8 cellular contexts compared by ENCODE assay signal in the genomic region with DNA sequence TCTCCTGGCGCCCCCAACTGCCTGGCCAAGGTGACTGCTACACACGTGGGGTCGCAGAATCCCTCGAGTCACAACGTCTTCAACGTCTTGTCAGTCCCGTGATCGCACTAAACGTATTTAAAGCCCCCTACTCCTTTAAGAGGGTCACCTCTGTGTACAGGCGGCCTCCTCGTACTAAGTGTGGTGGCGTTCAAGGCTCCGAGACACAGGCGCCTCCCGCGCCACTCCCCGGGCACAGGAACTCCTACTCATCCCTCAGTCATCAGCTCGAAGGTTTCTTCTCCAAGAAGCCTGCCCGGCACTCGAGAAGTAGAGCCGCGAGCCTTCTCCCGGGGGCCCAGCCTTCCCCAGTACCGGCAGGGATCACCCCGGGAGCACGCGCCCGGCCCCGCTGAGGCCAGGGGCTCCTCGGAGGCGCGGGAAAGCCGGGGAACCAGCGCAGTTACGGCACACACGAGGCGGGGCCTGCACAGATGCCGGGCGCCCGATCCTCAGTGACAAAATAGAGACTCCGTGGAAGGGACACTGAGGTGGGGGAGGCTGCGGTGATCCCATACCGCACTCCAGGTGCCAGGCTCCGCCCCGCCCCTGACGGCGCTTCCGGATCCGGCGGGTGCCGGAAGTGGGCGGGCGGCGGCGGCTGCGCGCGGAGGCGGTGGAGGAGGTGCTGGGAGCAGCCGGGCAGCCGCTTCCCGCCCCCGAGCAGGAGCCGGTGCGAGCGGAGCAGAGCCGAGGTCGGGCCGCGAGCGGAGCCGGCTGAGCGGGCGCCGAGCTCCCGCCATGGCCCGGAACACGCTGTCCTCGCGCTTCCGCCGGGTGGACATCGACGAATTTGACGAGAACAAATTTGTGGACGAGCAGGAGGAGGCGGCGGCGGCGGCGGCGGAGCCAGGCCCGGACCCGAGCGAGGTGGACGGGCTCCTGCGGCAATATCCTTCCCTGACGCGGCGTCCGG. TPM values are rescaled to one million over a fixed set of nuclear protein-coding genes. Genes with fewer than 3 reads are reported as not detected.
DNase-seq lines count a peak whose midpoint lies in the region; ATAC-seq, FAIRE-seq and TF ChIP-seq lines count a peak whose summit lies in the region.

No MANE protein-coding gene starts in this region.

- H3K79me2 ChIP-seq in HepG2 (ENCODE audit: insufficient read depth, low read length): peaks cover 58% of the 10 kb centered on the region

- BruUV-seq in HepG2 (replicated peaks; lab: Mats Ljungman, UMichigan): TSS peak; percentile 93

- CTCF ChIA-PET in BJ (lab: Yijun Ruan, JAX): no interaction called here
- CTCF ChIA-PET in HepG2 (lab: Yijun Ruan, JAX; ENCODE audit: low intra/inter-chr PET ratio, low total read pairs): no interaction called here

- no peak overlapping the region for H2AFZ ChIP-seq in HepG2 (ENCODE audit: low read length)

- peak; percentile 70 to 93 for TF ChIP-seq POLR2A in HepG2 (IDR thresholded peaks at IDR 0.05; ENCODE audit: insufficient read depth in 1 of 2, low read depth in 2 of 2, low read length in 2 of 2)

- ATAC-seq in GM19035 (IDR thresholded peaks at IDR 0.05; ENCODE audit: unreplicated experiment) (peak; percentile 56), HG03280 (IDR thresholded peaks at IDR 0.05; ENCODE audit: unreplicated experiment) (peak; percentile 59), HepG2 (peak; percentile 91)

- in situ Hi-C loops in HepG2 (cut with HindIII; ENCODE audit: extremely low pct_ligation_motif_present, low pct_unique_long_range_greater_than_20kb): no loop called here

- TF ChIP-seq CTCF in BJ (IDR thresholded peaks at IDR 0.05; ENCODE audit: insufficient read depth, low read depth, low read length): peak; percentile 42; the same call in 1 of the 2 replicates
- TF ChIP-seq CTCF in HepG2 (CRISPR knock-in tag; IDR thresholded peaks at IDR 0.05): peak; percentile 64

- H3K4me1 ChIP-seq in HepG2 (ENCODE audit: insufficient read depth, low read length): peaks cover 44% of the 10 kb centered on the region

- H3K9ac ChIP-seq in HepG2 (ENCODE audit: insufficient read depth, low read depth, low read length): peak overlapping the region; percentile 98

- POLR2A ChIA-PET in BJ (lab: Charles Lee) (no interaction called here), HepG2 (lab: Yijun Ruan, JAX) (no interaction called here)

- no peaks in the 10 kb centered on the region for H3K9me3 ChIP-seq in HepG2 (ENCODE audit: low read length)

- peak; percentile 46 for FAIRE-seq in HepG2 (lab: Jason Lieb, UNC)

- H3K27me3 ChIP-seq in BJ (ENCODE audit: control insufficient read depth, insufficient read depth, low read length): no peaks in the 10 kb centered on the region
- no peaks in the 10 kb centered on the region; a peak in 1 of 5 replicates for H3K27me3 ChIP-seq in HepG2 (ENCODE audit: control insufficient read depth in 1 of 2, insufficient read depth in 2 of 2, low read length in 2 of 2)

- H4K20me1 ChIP-seq in HepG2 (ENCODE audit: insufficient read depth, low read length): no peaks in the 10 kb centered on the region; the same call in 1 of the 2 replicates

- DNase-seq in BJ (ENCODE audit: low read depth): no peak
- DNase-seq in NCI-H510A treated with DMSO at 0.1 percent for 48 hours (lab: John Stamatoyannopoulos, UW): peak; percentile 53
- DNase-seq in activated CD4-positive, alpha-beta T cell treated with anti-CD3 and anti-CD28 coated beads, Interleukin-2, amount 50 U/mL, for 1 hour: peak; percentile 86
- peak; percentile 69 for DNase-seq in dedifferentiated amniotic fluid mesenchymal stem cell (ENCODE audit: extremely low spot score)
- DNase-seq in HepG2 (ENCODE audit: low spot score): peak; percentile 71
- peak; percentile 89 to 90 for DNase-seq in stimulated activated CD4-positive, alpha-beta T cell treated with anti-CD3 and anti-CD28 coated beads, Interleukin-2, amount 100 ng/mL, for 48 hours

- H3K4me3 ChIP-seq in BJ (ENCODE audit: low read depth, low read length) (peak overlapping the region; percentile 96), HepG2 (replicated peaks in 1 of 3; ENCODE audit: insufficient read depth in 1 of 3, low read depth in 2 of 3, low read length in 3 of 3) (peak overlapping the region; percentile 81 to 98 (median 94))

- peak overlapping the region; percentile 90 for H3K27ac ChIP-seq in HepG2 (ENCODE audit: extremely low read length, insufficient read depth, low read length)

- H3K4me2 ChIP-seq in HepG2 (ENCODE audit: low read depth, low read length): peak overlapping the region; percentile 94

- TF ChIP-seq EP300 in HepG2 (IDR thresholded peaks at IDR 0.05; ENCODE audit: low read depth in 2 of 2, low read length in 2 of 2) (peak in 1 of 2 experiments; percentile 15; a peak in 1 of 4 replicates), HepG2 (CRISPR knock-in tag; IDR thresholded peaks at IDR 0.05; ENCODE audit: borderline replicate concordance) (peak; percentile 12; the same call in 1 of the 2 replicates)

- H3K36me3 ChIP-seq in BJ (ENCODE audit: control insufficient read depth, insufficient read depth, low read length) (peaks cover 4% of the 10 kb centered on the region; the same call in 1 of the 2 replicates), HepG2 (replicated peaks in 1 of 2; ENCODE audit: control insufficient read depth in 1 of 2, insufficient read depth in 2 of 2, low read length in 2 of 2) (peaks cover 6 to 21% of the 10 kb centered on the region in 2 experiments)

- TF ChIP-seq RAD21 in HepG2 (CRISPR knock-in tag; IDR thresholded peaks at IDR 0.05): peak; percentile 32; the same call in 1 of the 2 replicates

- 0% methylated on average over 9 of the region's 101 CpGs for WGBS in HepG2 (ENCODE audit: low lambda C conversion rate)

- intact Hi-C loops in HepG2 (cut with micrococcal nuclease; ENCODE audit: unreplicated experiment): loop anchor here (2.0 to 10.0 kb wide), 2 partner anchors 72 to 276 kb away; a partner anchor contains a TSS

RNA-seq across cellular contexts. Expression of a gene that starts 6.9 kb away (rescaled TPM):
- polyA plus RNA-seq in BJ (2011; rRNA removed) (34.0 and 41.0 TPM in 2 replicates), HepG2 (2011; rRNA removed) (23.6 and 29.9 TPM in 2 replicates)
- 10.0 and 12.2 TPM in 2 replicates for polyA minus RNA-seq in BJ (2011; rRNA and poly(A)+ RNA removed)
- 33.8 and 35.4 TPM in 2 replicates for total RNA-seq in HepG2 (2016; rRNA removed; fragmentation: Illumina TruSeq; extraction: Trizol)
- 21.4 and 25.6 TPM in 2 replicates for total RNA-seq in HepG2 (2016; cell fraction: cytosol; rRNA removed; fragmentation: Illumina TruSeq; extraction: Trizol; ENCODE audit: low read depth)
- 32.9 and 34.8 TPM in 2 replicates for total RNA-seq in HepG2 (2016; cell fraction: insoluble cytoplasmic fraction; rRNA removed; fragmentation: Illumina TruSeq; extraction: Trizol)
- total RNA-seq in HepG2 (2016; cell fraction: membrane; rRNA removed; fragmentation: Illumina TruSeq; extraction: Trizol): 37.4 and 43.6 TPM in 2 replicates
- 17.1 and 19.2 TPM in 2 replicates for total RNA-seq in HepG2 (2016; cell fraction: nucleus; rRNA removed; fragmentation: Illumina TruSeq; extraction: Trizol)
- 24.8 and 25.8 TPM in 2 replicates for polyA plus RNA-seq in HepG2 (2011; cell fraction: cytosol; rRNA removed)
- 14.2 and 16.9 TPM in 2 replicates for polyA plus RNA-seq in HepG2 (2011; cell fraction: nucleus; rRNA removed)
- 23.8 and 28.3 TPM in 2 replicates for polyA plus RNA-seq in HepG2 (2012)
- polyA plus RNA-seq in HepG2 (2016; cell fraction: cytosol; fragmentation: Illumina TruSeq; extraction: Trizol; ENCODE audit: low read depth): 38.1 and 45.8 TPM in 2 replicates
- polyA plus RNA-seq in HepG2 (2016; cell fraction: insoluble cytoplasmic fraction; fragmentation: Illumina TruSeq; extraction: Trizol; ENCODE audit: low read depth): 52.1 and 52.2 TPM in 2 replicates
- polyA plus RNA-seq in HepG2 (2016; cell fraction: membrane; fragmentation: Illumina TruSeq; extraction: Trizol; ENCODE audit: low read depth): 48.0 and 55.5 TPM in 2 replicates
- 58.5 and 61.4 TPM in 2 replicates for polyA plus RNA-seq in HepG2 (2016; cell fraction: nucleus; fragmentation: Illumina TruSeq; extraction: Trizol; ENCODE audit: insufficient read depth, low read depth)
- polyA minus RNA-seq in HepG2 (2011; rRNA and poly(A)+ RNA removed; ENCODE audit: low replicate concordance): 9.0 and 35.1 TPM in 2 replicates
- polyA minus RNA-seq in HepG2 (2011; cell fraction: cytosol; rRNA and poly(A)+ RNA removed): 8.1 and 9.9 TPM in 2 replicates
- 10.1 and 10.8 TPM in 2 replicates for polyA minus RNA-seq in HepG2 (2011; cell fraction: nucleus; rRNA and poly(A)+ RNA removed)

RNA-seq across cellular contexts. Expression of a gene that starts 7.0 kb away (rescaled TPM):
- polyA plus RNA-seq in BJ (2011; rRNA removed) (3,181 and 3,838 TPM in 2 replicates), HepG2 (2011; rRNA removed) (2,935 and 3,116 TPM in 2 replicates)
- polyA minus RNA-seq in BJ (2011; rRNA and poly(A)+ RNA removed): 177 and 325 TPM in 2 replicates
- total RNA-seq in HepG2 (2016; rRNA removed; fragmentation: Illumina TruSeq; extraction: Trizol): 2,153 and 2,627 TPM in 2 replicates
- total RNA-seq in HepG2 (2016; cell fraction: cytosol; rRNA removed; fragmentation: Illumina TruSeq; extraction: Trizol; ENCODE audit: low read depth): 3,385 and 3,407 TPM in 2 replicates
- 2,139 and 2,989 TPM in 2 replicates for total RNA-seq in HepG2 (2016; cell fraction: insoluble cytoplasmic fraction; rRNA removed; fragmentation: Illumina TruSeq; extraction: Trizol)
- total RNA-seq in HepG2 (2016; cell fraction: membrane; rRNA removed; fragmentation: Illumina TruSeq; extraction: Trizol): 3,807 and 4,143 TPM in 2 replicates
- total RNA-seq in HepG2 (2016; cell fraction: nucleus; rRNA removed; fragmentation: Illumina TruSeq; extraction: Trizol): 683 and 708 TPM in 2 replicates
- 2,953 and 3,054 TPM in 2 replicates for polyA plus RNA-seq in HepG2 (2011; cell fraction: cytosol; rRNA removed)
- 616 and 803 TPM in 2 replicates for polyA plus RNA-seq in HepG2 (2011; cell fraction: nucleus; rRNA removed)
- 2,083 and 2,112 TPM in 2 replicates for polyA plus RNA-seq in HepG2 (2012)
- 3,684 and 3,704 TPM in 2 replicates for polyA plus RNA-seq in HepG2 (2016; cell fraction: cytosol; fragmentation: Illumina TruSeq; extraction: Trizol; ENCODE audit: low read depth)
- polyA plus RNA-seq in HepG2 (2016; cell fraction: insoluble cytoplasmic fraction; fragmentation: Illumina TruSeq; extraction: Trizol; ENCODE audit: low read depth): 2,597 and 2,813 TPM in 2 replicates
- polyA plus RNA-seq in HepG2 (2016; cell fraction: membrane; fragmentation: Illumina TruSeq; extraction: Trizol; ENCODE audit: low read depth): 3,334 and 3,770 TPM in 2 replicates
- 1,227 and 1,286 TPM in 2 replicates for polyA plus RNA-seq in HepG2 (2016; cell fraction: nucleus; fragmentation: Illumina TruSeq; extraction: Trizol; ENCODE audit: insufficient read depth, low read depth)
- 387 and 1,363 TPM in 2 replicates for polyA minus RNA-seq in HepG2 (2011; rRNA and poly(A)+ RNA removed; ENCODE audit: low replicate concordance)
- polyA minus RNA-seq in HepG2 (2011; cell fraction: cytosol; rRNA and poly(A)+ RNA removed): 205 and 223 TPM in 2 replicates
- polyA minus RNA-seq in HepG2 (2011; cell fraction: nucleus; rRNA and poly(A)+ RNA removed): 118 and 163 TPM in 2 replicates

RNA-seq across cellular contexts. Expression of a gene that starts 15.5 kb away (rescaled TPM):
- polyA plus RNA-seq in BJ (2011; rRNA removed) (not detected in 2 replicates), HepG2 (2011; rRNA removed) (not detected in 2 replicates)
- not detected in 2 replicates for polyA minus RNA-seq in BJ (2011; rRNA and poly(A)+ RNA removed)
- total RNA-seq in HepG2 (2016; rRNA removed; fragmentation: Illumina TruSeq; extraction: Trizol): not detected in 2 replicates
- total RNA-seq in HepG2 (2016; cell fraction: cytosol; rRNA removed; fragmentation: Illumina TruSeq; extraction: Trizol; ENCODE audit: low read depth): not detected in 2 replicates
- total RNA-seq in HepG2 (2016; cell fraction: insoluble cytoplasmic fraction; rRNA removed; fragmentation: Illumina TruSeq; extraction: Trizol): not detected in 2 replicates
- not detected in 2 replicates for total RNA-seq in HepG2 (2016; cell fraction: membrane; rRNA removed; fragmentation: Illumina TruSeq; extraction: Trizol)
- not detected in 2 replicates for total RNA-seq in HepG2 (2016; cell fraction: nucleus; rRNA removed; fragmentation: Illumina TruSeq; extraction: Trizol)
- not detected in 2 replicates for polyA plus RNA-seq in HepG2 (2011; cell fraction: cytosol; rRNA removed)
- polyA plus RNA-seq in HepG2 (2011; cell fraction: nucleus; rRNA removed): not detected in 2 replicates
- polyA plus RNA-seq in HepG2 (2012): 0.11 TPM in 1 of 2 replicates, not detected in the other
- polyA plus RNA-seq in HepG2 (2016; cell fraction: cytosol; fragmentation: Illumina TruSeq; extraction: Trizol; ENCODE audit: low read depth): not detected in 2 replicates
- not detected in 2 replicates for polyA plus RNA-seq in HepG2 (2016; cell fraction: insoluble cytoplasmic fraction; fragmentation: Illumina TruSeq; extraction: Trizol; ENCODE audit: low read depth)
- polyA plus RNA-seq in HepG2 (2016; cell fraction: membrane; fragmentation: Illumina TruSeq; extraction: Trizol; ENCODE audit: low read depth): not detected in 2 replicates
- not detected in 2 replicates for polyA plus RNA-seq in HepG2 (2016; cell fraction: nucleus; fragmentation: Illumina TruSeq; extraction: Trizol; ENCODE audit: insufficient read depth, low read depth)
- not detected in 2 replicates for polyA minus RNA-seq in HepG2 (2011; rRNA and poly(A)+ RNA removed; ENCODE audit: low replicate concordance)
- not detected in 2 replicates for polyA minus RNA-seq in HepG2 (2011; cell fraction: cytosol; rRNA and poly(A)+ RNA removed)
- polyA minus RNA-seq in HepG2 (2011; cell fraction: nucleus; rRNA and poly(A)+ RNA removed): not detected in 2 replicates
